27 cellular contexts compared by ENCODE assay signal in genomic region chr2:46774499-46775228, GRCh38.
"Had no signal": no experiment of that assay in that cellular context is flagged by ENCODE, and none has a peak within 500 bp of the region (broad histone marks: within the 10 kb centered on the region; RNA-seq: fewer than 3 reads in every experiment).

No MANE protein-coding gene starts in this region.

- H3K27me3 ChIP-seq: ascending aorta, gastrocnemius medialis, hepatocyte, right atrium auricular region, spleen had no signal

- DNase-seq: activated CD4-positive, alpha-beta T cell treated with anti-CD3 and anti-CD28 coated beads for 48 hours; activated CD4-positive, alpha-beta T cell treated with anti-CD3 and anti-CD28 coated beads, Interleukin-2, amount 50 U/mL, for 48 hours; activated CD8-positive, alpha-beta memory T cell treated with anti-CD3 and anti-CD28 coated beads, Interleukin-2, amount 50 U/mL, for 48 hours; activated gamma-delta T cell; activated naive CD4-positive, alpha-beta T cell treated with anti-CD3 and anti-CD28 coated beads, Interleukin-2, amount 10 ng/mL, durations not matched to agents 7 days and 5 days; activated naive CD8-positive, alpha-beta T cell treated with anti-CD3 and anti-CD28 coated beads, Interleukin-2, amount 10 ng/mL, durations not matched to agents 7 days and 5 days; activated T-cell treated with anti-CD3 and anti-CD28 coated beads, Interleukin-2, amount 50 U/mL, for 24 hours; caudate nucleus; endodermal cell; gastrocnemius medialis; glutamatergic neuron; left cardiac atrium; left ventricle myocardium superior; nucleus accumbens; psoas muscle; spleen; stimulated activated CD4-positive, alpha-beta T cell treated with anti-CD3 and anti-CD28 coated beads, Interleukin-2, amount 100 ng/mL, for 48 hours; stimulated activated naive CD8-positive, alpha-beta T cell treated with anti-CD3 and anti-CD28 coated beads, Interleukin-15, Interleukin-2, amounts not matched to agents 100 U/mL and 50 U/mL, for 24 hours; T-helper 9 cell; trophoblast cell had no signal

- H3K4me3 Mint-ChIP-seq: activated naive CD4-positive, alpha-beta T cell treated with anti-CD3 and anti-CD28 coated beads, Interleukin-2, amount 10 ng/mL, durations not matched to agents 7 days and 5 days; activated naive CD8-positive, alpha-beta T cell treated with anti-CD3 and anti-CD28 coated beads, Interleukin-2, amount 10 ng/mL, durations not matched to agents 7 days and 5 days; activated T-cell treated with anti-CD3 and anti-CD28 coated beads, Interleukin-2, amount 50 U/mL, for 24 hours; endodermal cell had no signal

- H3K4me3 ChIP-seq: ascending aorta, gastrocnemius medialis, hepatocyte, psoas muscle, right atrium auricular region, spleen, thoracic aorta had no signal

- H2AFZ ChIP-seq: hepatocyte, parathyroid adenoma had no signal

- H3K4me1 Mint-ChIP-seq: activated naive CD4-positive, alpha-beta T cell treated with anti-CD3 and anti-CD28 coated beads, Interleukin-2, amount 10 ng/mL, durations not matched to agents 7 days and 5 days had no signal

- ATAC-seq: esophagus mucosa; gastrocnemius medialis; left cardiac atrium; left ventricle myocardium superior; psoas muscle; stimulated activated naive CD8-positive, alpha-beta T cell treated with anti-CD3 and anti-CD28 coated beads, Interleukin-15, Interleukin-2, amounts not matched to agents 100 U/mL and 50 U/mL, for 24 hours had no signal

- H3K79me2 ChIP-seq: hepatocyte had no signal

- H3K27ac Mint-ChIP-seq: activated naive CD4-positive, alpha-beta T cell treated with anti-CD3 and anti-CD28 coated beads, Interleukin-2, amount 10 ng/mL, durations not matched to agents 7 days and 5 days; activated naive CD8-positive, alpha-beta T cell treated with anti-CD3 and anti-CD28 coated beads, Interleukin-2, amount 10 ng/mL, durations not matched to agents 7 days and 5 days; activated T-cell treated with anti-CD3 and anti-CD28 coated beads, Interleukin-2, amount 50 U/mL, for 24 hours; endodermal cell had no signal

- H3K9ac ChIP-seq: parathyroid adenoma had no signal

- H3K9me3 Mint-ChIP-seq: activated naive CD4-positive, alpha-beta T cell treated with anti-CD3 and anti-CD28 coated beads, Interleukin-2, amount 10 ng/mL, durations not matched to agents 7 days and 5 days; activated naive CD8-positive, alpha-beta T cell treated with anti-CD3 and anti-CD28 coated beads, Interleukin-2, amount 10 ng/mL, durations not matched to agents 7 days and 5 days; activated T-cell treated with anti-CD3 and anti-CD28 coated beads, Interleukin-2, amount 50 U/mL, for 24 hours; endodermal cell had no signal

- H3K27ac ChIP-seq: ascending aorta, gastrocnemius medialis, hepatocyte, parathyroid adenoma, psoas muscle, right atrium auricular region, spleen, thoracic aorta, VCaP had no signal

- H3K36me3 ChIP-seq: ascending aorta, gastrocnemius medialis, right atrium auricular region, spleen, thoracic aorta had no signal

- H3K36me3 Mint-ChIP-seq: activated naive CD4-positive, alpha-beta T cell treated with anti-CD3 and anti-CD28 coated beads, Interleukin-2, amount 10 ng/mL, durations not matched to agents 7 days and 5 days; activated naive CD8-positive, alpha-beta T cell treated with anti-CD3 and anti-CD28 coated beads, Interleukin-2, amount 10 ng/mL, durations not matched to agents 7 days and 5 days had no signal

- H3K4me2 ChIP-seq: hepatocyte had no signal

- H3K9me3 ChIP-seq: ascending aorta, gastrocnemius medialis, psoas muscle, right atrium auricular region, spleen, thoracic aorta had no signal
